Comparison of ENCODE assay signal across 18 cellular contexts in the genomic region with DNA sequence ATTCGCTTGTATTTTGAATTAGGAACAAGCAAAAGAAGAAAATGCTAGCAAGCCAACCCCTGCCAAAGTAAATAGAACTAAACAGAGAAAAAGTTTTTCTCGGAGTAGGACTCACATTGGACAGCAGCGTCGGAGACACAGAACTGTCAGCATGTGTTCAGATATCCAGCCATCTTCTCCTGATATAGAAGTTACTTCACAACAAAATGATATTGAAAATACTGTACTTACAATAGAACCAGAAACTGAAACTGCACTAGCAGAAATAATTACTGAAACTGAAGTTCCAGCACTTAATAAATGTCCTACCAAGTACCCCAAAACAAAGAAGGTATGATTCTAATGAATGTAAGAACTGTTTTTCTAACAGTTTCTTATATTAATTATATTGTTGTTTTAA.
A peak's percentile ranks its signal among the peaks of the same experiment; 100 is the strongest.
DNase-seq lines count a peak whose midpoint lies in the region; ATAC-seq, FAIRE-seq and TF ChIP-seq lines count a peak whose summit lies in the region.
"Had no signal": no experiment of that assay in that cellular context is flagged by ENCODE, and none has a peak within 500 bp of the region (broad histone marks: within the 10 kb centered on the region; RNA-seq: fewer than 3 reads in every experiment).

No MANE protein-coding gene starts in this region.

- peaks cover 82% of the 10 kb centered on the region for H3K36me3 Mint-ChIP-seq in Caco-2 (ENCODE audit: insufficient read depth, unreplicated experiment)
- peaks cover 59% of the 10 kb centered on the region for H3K36me3 Mint-ChIP-seq in activated CD4-positive, alpha-beta T cell treated with anti-CD3 and anti-CD28 coated beads, Interleukin-2, amount 10 ng/mL, durations not matched to agents 7 days and 5 days (ENCODE audit: low read depth)

- H3K27ac Mint-ChIP-seq in Caco-2 (ENCODE audit: unreplicated experiment): no peak overlapping the region
- no peak overlapping the region for H3K27ac Mint-ChIP-seq in activated CD4-positive, alpha-beta T cell treated with anti-CD3 and anti-CD28 coated beads, Interleukin-2, amount 10 ng/mL, durations not matched to agents 7 days and 5 days

- no peaks in the 10 kb centered on the region for H3K9me3 ChIP-seq in Caco-2
- H3K9me3 ChIP-seq: Peyer's patch, sigmoid colon had no signal

- in situ Hi-C loops in astrocyte of the spinal cord (cut with HindIII; ENCODE audit: low sequenced_read_pairs): no loop called here

- H3K36me3 ChIP-seq in Caco-2 (ENCODE audit: control insufficient read depth, insufficient read depth, low read length): 0 out of 2 replicates have a peak, but pooled peaks cover 1% of the 10 kb centered on the region

- TSS peak; percentile 19 for BruUV-seq in Caco-2 (replicated peaks; lab: Mats Ljungman, UMichigan)

- H3K27me3 ChIP-seq in Caco-2 (replicated peaks; ENCODE audit: control insufficient read depth, insufficient read depth, low read length): no peaks in the 10 kb centered on the region
- H3K27me3 ChIP-seq: Peyer's patch, sigmoid colon had no signal

- intact Hi-C loops in Caco-2 (cut with micrococcal nuclease; ENCODE audit: unreplicated experiment): no loop called here

- H3K4me1 ChIP-seq in Caco-2: no peaks in the 10 kb centered on the region
- H3K4me1 ChIP-seq: Peyer's patch had no signal

- TF ChIP-seq CTCF in Caco-2 (IDR thresholded peaks at IDR 0.05; ENCODE audit: insufficient read depth in 1 of 2, low read depth in 1 of 2, low read length in 1 of 2, severe bottlenecking in 1 of 2, unreplicated experiment in 1 of 2) (no peak), astrocyte of the spinal cord (IDR thresholded peaks at IDR 0.05; ENCODE audit: low read depth, low read length) (no peak)

- peak; percentile 37 for FAIRE-seq in GM19239 (lab: Jason Lieb, UNC)
- FAIRE-seq: endometrium, H54 had no signal

- no peaks in the 10 kb centered on the region for H3K27me3 Mint-ChIP-seq in Caco-2 (ENCODE audit: insufficient read depth, unreplicated experiment)
- H3K27me3 Mint-ChIP-seq in activated CD4-positive, alpha-beta T cell treated with anti-CD3 and anti-CD28 coated beads, Interleukin-2, amount 10 ng/mL, durations not matched to agents 7 days and 5 days: no peaks in the 10 kb centered on the region
- H3K27me3 Mint-ChIP-seq: activated CD4-positive, alpha-beta memory T cell treated with anti-CD3 and anti-CD28 coated beads for 36 hours had no signal

- POLR2A ChIA-PET in Caco-2 (lab: Charles Lee): no interaction called here
- POLR2A ChIA-PET in activated CD4-positive, alpha-beta T cell treated with anti-CD3 and anti-CD28 coated beads, Interleukin-2, amount 10 ng/mL, durations not matched to agents 7 days and 5 days (lab: Charles Lee): interaction anchor here (0.5 kb wide), 1 partner anchor 251 kb away, joined by 3 read pairs; no protein-coding TSS in a partner anchor

- ATAC-seq in HG02973 (IDR thresholded peaks at IDR 0.05; ENCODE audit: unreplicated experiment): peak; percentile 55
- ATAC-seq in HG03097 (IDR thresholded peaks at IDR 0.05; ENCODE audit: low FRiP score, unreplicated experiment): no peak

- H3K4me3 ChIP-seq in Caco-2 (ENCODE audit: low read depth, low read length): no peak overlapping the region
- no peak overlapping the region for H3K4me3 ChIP-seq in astrocyte of the spinal cord (ENCODE audit: low read depth, low read length)
- H3K4me3 ChIP-seq: Peyer's patch, sigmoid colon had no signal

- CTCF ChIA-PET in Caco-2 (lab: Charles Lee): no interaction called here
- CTCF ChIA-PET in activated CD4-positive, alpha-beta T cell treated with anti-CD3 and anti-CD28 coated beads, Interleukin-2, amount 10 ng/mL, durations not matched to agents 7 days and 5 days (lab: Charles Lee): no interaction called here

- H3K4me3 Mint-ChIP-seq in Caco-2 (ENCODE audit: unreplicated experiment): no peak overlapping the region
- H3K4me3 Mint-ChIP-seq in activated CD4-positive, alpha-beta T cell treated with anti-CD3 and anti-CD28 coated beads, Interleukin-2, amount 10 ng/mL, durations not matched to agents 7 days and 5 days: no peak overlapping the region
- H3K4me3 Mint-ChIP-seq: activated CD4-positive, alpha-beta memory T cell treated with anti-CD3 and anti-CD28 coated beads for 36 hours had no signal

- no peaks in the 10 kb centered on the region for H3K9me3 Mint-ChIP-seq in Caco-2 (ENCODE audit: unreplicated experiment)
- no peaks in the 10 kb centered on the region for H3K9me3 Mint-ChIP-seq in activated CD4-positive, alpha-beta T cell treated with anti-CD3 and anti-CD28 coated beads, Interleukin-2, amount 10 ng/mL, durations not matched to agents 7 days and 5 days
- H3K9me3 Mint-ChIP-seq: activated CD4-positive, alpha-beta memory T cell treated with anti-CD3 and anti-CD28 coated beads for 36 hours had no signal

- H3K4me1 Mint-ChIP-seq in Caco-2 (ENCODE audit: low read depth, unreplicated experiment): peaks cover 6% of the 10 kb centered on the region
- peaks cover 36% of the 10 kb centered on the region for H3K4me1 Mint-ChIP-seq in activated CD4-positive, alpha-beta T cell treated with anti-CD3 and anti-CD28 coated beads, Interleukin-2, amount 10 ng/mL, durations not matched to agents 7 days and 5 days

- DNase-seq in Caco-2: no peak
- no peak for DNase-seq in GM19239 (ENCODE audit: insufficient read length, low spot score)
- DNase-seq in astrocyte of the spinal cord (ENCODE audit: low read depth, low spot score): peak; percentile 25
- DNase-seq in activated CD4-positive, alpha-beta T cell treated with anti-CD3 and anti-CD28 coated beads, Interleukin-2, amount 10 ng/mL, durations not matched to agents 7 days and 5 days: no peak
- DNase-seq in hippocampal formation (lab: John Stamatoyannopoulos, UW): no peak
- DNase-seq in GDM1 (lab: John Stamatoyannopoulos, UW): no peak
- DNase-seq: activated CD4-positive, alpha-beta memory T cell treated with anti-CD3 and anti-CD28 coated beads for 36 hours; cerebellar nuclear complex; KG1; NCI-H1105 treated with DMSO at 0.1 percent for 48 hours; NCI-H748 treated with DMSO at 0.1 percent for 48 hours; Peyer's patch; sigmoid colon; stimulated activated CD4-positive, alpha-beta T cell treated with anti-CD3 and anti-CD28 coated beads, Interleukin-2, amount 100 ng/mL, for 48 hours had no signal
